Comparison of ENCODE assay signal across 16 cellular contexts in the genomic region with DNA sequence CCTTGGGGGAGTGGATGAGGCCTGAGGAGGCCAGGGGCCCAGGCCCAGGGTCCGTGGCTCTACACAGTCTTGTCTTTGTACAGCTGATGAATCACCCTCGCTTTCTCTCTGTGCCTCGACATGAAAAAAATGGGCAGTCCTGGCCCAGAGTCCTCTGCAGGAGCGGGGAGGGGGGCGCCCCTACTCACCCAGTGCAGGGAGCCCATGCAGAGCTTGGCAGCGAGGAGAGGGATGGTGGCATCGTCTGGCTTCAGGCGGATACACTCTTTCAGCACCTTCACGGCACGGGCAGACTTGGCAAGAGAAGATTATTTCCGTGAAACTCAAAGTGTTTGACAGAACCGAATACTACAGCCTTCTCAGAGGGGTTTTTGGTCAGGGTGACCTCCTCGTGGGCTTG.
"Had no signal": no experiment of that assay in that cellular context is flagged by ENCODE, and none has a peak within 500 bp of the region (broad histone marks: within the 10 kb centered on the region; RNA-seq: fewer than 3 reads in every experiment).

No MANE protein-coding gene starts in this region.

- H3K4me3 ChIP-seq: breast epithelium, lung, right lobe of liver, SJSA1, tibial nerve, vagina had no signal

- H3K4me1 ChIP-seq: breast epithelium, right lobe of liver, vagina had no signal

- H3K9me3 Mint-ChIP-seq: activated CD4-positive, alpha-beta T cell treated with anti-CD3 and anti-CD28 coated beads, Interleukin-2, amount 10 ng/mL, durations not matched to agents 7 days and 5 days; activated naive CD8-positive, alpha-beta T cell treated with anti-CD3 and anti-CD28 coated beads for 36 hours; activated T-helper 1 cell treated with anti-CD3 and anti-CD28 coated beads, Interleukin-12 subunit alpha, Interleukin-12 subunit beta, Interleukin-2, Interleukin-4 antibody, amounts not matched to agents 30 ng/mL and 10 ng/mL and 1 ng/mL, durations not matched to agents 14 hours and 24 hours and 36 hours; naive thymus-derived CD4-positive, alpha-beta T cell; stimulated activated naive CD8-positive, alpha-beta T cell treated with anti-CD3 and anti-CD28 coated beads, Interleukin-15, Interleukin-2, amounts not matched to agents 100 ng/mL and 50 ng/mL, for 24 hours had no signal

- H3K4me3 Mint-ChIP-seq: activated CD4-positive, alpha-beta T cell treated with anti-CD3 and anti-CD28 coated beads, Interleukin-2, amount 10 ng/mL, durations not matched to agents 7 days and 5 days; activated naive CD8-positive, alpha-beta T cell treated with anti-CD3 and anti-CD28 coated beads for 36 hours; activated T-helper 1 cell treated with anti-CD3 and anti-CD28 coated beads, Interleukin-12 subunit alpha, Interleukin-12 subunit beta, Interleukin-2, Interleukin-4 antibody, amounts not matched to agents 30 ng/mL and 10 ng/mL and 1 ng/mL, durations not matched to agents 14 hours and 24 hours and 36 hours; naive thymus-derived CD4-positive, alpha-beta T cell; stimulated activated naive CD8-positive, alpha-beta T cell treated with anti-CD3 and anti-CD28 coated beads, Interleukin-15, Interleukin-2, amounts not matched to agents 100 ng/mL and 50 ng/mL, for 24 hours had no signal

- ATAC-seq: naive thymus-derived CD4-positive, alpha-beta T cell; right lobe of liver had no signal

- H3K27me3 ChIP-seq: breast epithelium, right lobe of liver, SJSA1, tibial nerve, vagina had no signal

- H3K9me3 ChIP-seq: breast epithelium, right lobe of liver, SJSA1, tibial nerve, vagina had no signal

- H3K27ac ChIP-seq: breast epithelium, right lobe of liver, SJSA1, tibial nerve, vagina had no signal

- H3K36me3 ChIP-seq: breast epithelium, SJSA1, vagina had no signal

- H3K36me3 Mint-ChIP-seq: activated naive CD8-positive, alpha-beta T cell treated with anti-CD3 and anti-CD28 coated beads for 36 hours; naive thymus-derived CD4-positive, alpha-beta T cell had no signal

- DNase-seq: activated CD4-positive, alpha-beta T cell treated with anti-CD3 and anti-CD28 coated beads, Interleukin-2, amount 10 ng/mL, durations not matched to agents 7 days and 5 days; activated CD4-positive, CD25-positive, alpha-beta regulatory T cell; activated CD8-positive, alpha-beta memory T cell treated with anti-CD3 and anti-CD28 coated beads for 24 hours; activated naive CD8-positive, alpha-beta T cell treated with anti-CD3 and anti-CD28 coated beads for 36 hours; aorta; naive thymus-derived CD4-positive, alpha-beta T cell; right lobe of liver; SW 1271 had no signal

- H3K27me3 Mint-ChIP-seq: activated CD4-positive, alpha-beta T cell treated with anti-CD3 and anti-CD28 coated beads, Interleukin-2, amount 10 ng/mL, durations not matched to agents 7 days and 5 days; activated naive CD8-positive, alpha-beta T cell treated with anti-CD3 and anti-CD28 coated beads for 36 hours; progenitor cell of endocrine pancreas; stimulated activated naive CD8-positive, alpha-beta T cell treated with anti-CD3 and anti-CD28 coated beads, Interleukin-15, Interleukin-2, amounts not matched to agents 100 ng/mL and 50 ng/mL, for 24 hours had no signal
